ENCODE assay signal across 1 cellular context in the genomic region with DNA sequence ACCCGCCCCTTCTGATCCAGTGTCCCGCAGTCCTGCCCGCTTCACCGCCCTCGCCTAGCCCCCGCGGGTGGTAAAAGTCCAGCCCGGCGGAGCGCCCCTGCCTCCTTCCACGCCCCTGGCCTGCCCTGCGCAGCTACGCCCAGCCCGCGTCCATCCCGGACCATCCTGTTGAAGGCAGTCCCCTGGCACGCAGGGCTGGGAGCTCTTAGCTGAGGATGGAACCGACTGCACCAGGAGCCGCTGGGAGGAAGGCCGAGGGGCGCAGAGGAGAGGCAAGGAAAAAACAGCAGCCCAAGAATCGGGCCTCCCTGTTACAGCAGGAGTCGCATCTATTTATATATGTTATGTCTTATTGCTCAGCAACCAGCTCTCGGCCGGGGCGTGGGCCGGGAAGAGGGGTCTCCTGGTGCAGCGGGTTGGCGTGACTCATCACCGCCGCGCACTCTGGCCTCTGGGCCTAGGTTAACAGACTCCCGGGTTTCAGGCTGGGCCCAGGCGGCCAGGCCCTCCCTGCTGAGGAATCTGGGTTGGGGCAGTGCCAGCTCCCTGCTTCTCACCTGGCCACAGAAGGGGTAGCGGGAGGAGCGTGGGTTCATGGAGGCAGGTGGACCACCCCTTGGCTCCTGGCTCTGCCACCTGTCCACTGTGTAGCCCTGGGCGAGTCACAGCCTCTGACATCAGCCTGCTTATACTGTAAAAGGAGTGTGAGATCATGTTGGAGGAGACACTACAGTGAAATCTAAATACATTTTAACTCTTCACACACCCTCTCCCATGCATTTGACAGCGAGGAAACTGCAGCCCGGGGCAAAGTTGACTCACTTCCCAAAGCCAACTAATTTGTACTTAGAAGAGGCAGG.
TF ChIP-seq lines count a peak whose summit lies in the region.

No MANE protein-coding gene starts in this region.

TF ChIP-seq in K562, 482 proteins besides CTCF, POLR2A, EP300 and RAD21:
- TF ChIP-seq, protein P1, sequence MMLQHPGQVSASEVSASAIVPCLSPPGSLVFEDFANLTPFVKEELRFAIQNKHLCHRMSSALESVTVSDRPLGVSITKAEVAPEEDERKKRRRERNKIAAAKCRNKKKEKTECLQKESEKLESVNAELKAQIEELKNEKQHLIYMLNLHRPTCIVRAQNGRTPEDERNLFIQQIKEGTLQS (IDR thresholded peaks at IDR 0.05) = peak; percentile 89
- TF ChIP-seq, protein P1 (CRISPR knock-in tag; conservative IDR thresholded peaks at IDR 0.05) = no peak
- TF ChIP-seq, protein P2, sequence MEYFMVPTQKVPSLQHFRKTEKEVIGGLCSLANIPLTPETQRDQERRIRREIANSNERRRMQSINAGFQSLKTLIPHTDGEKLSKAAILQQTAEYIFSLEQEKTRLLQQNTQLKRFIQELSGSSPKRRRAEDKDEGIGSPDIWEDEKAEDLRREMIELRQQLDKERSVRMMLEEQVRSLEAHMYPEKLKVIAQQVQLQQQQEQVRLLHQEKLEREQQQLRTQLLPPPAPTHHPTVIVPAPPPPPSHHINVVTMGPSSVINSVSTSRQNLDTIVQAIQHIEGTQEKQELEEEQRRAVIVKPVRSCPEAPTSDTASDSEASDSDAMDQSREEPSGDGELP (CRISPR knock-in tag; IDR thresholded peaks at IDR 0.05; ENCODE audit: borderline replicate concordance) = no peak; the same call in 1 of the 2 replicates
- TF ChIP-seq SMARCA4 (IDR thresholded peaks at IDR 0.05) (peak; percentile 40; the same call in 1 of the 2 replicates), MEF2A (IDR thresholded peaks at IDR 0.05; ENCODE audit: control insufficient read depth, low read depth, low read length) (no peak), FOSL1 (tag; conservative IDR thresholded peaks at IDR 0.05) (peak; percentile 60), ZNF253 (CRISPR knock-in tag; conservative IDR thresholded peaks at IDR 0.05) (no peak), ARID1B (IDR thresholded peaks at IDR 0.05) (peak; percentile 40; the same call in 1 of the 2 replicates), ZNF431 (CRISPR knock-in tag; IDR thresholded peaks at IDR 0.05) (no peak), CREM (IDR thresholded peaks at IDR 0.05; ENCODE audit: low read depth) (0 out of 2 replicates have a peak, but pooled peaks have one; percentile 7), DPF2 (IDR thresholded peaks at IDR 0.05) (0 out of 2 replicates have a peak, but pooled peaks have one; percentile 28), KAT2B (IDR thresholded peaks at IDR 0.05; ENCODE audit: low read depth, low read length) (no peak), ZFX (CRISPR knock-in tag; IDR thresholded peaks at IDR 0.05) (peak; percentile 38; the same call in 1 of the 2 replicates), MCM5 (IDR thresholded peaks at IDR 0.05; ENCODE audit: low read depth) (no peak), NR2C1 (IDR thresholded peaks at IDR 0.05) (no peak), NR2C1 (tag; IDR thresholded peaks at IDR 0.05) (peak; percentile 12; the same call in 1 of the 2 replicates), CBX3 (IDR thresholded peaks at IDR 0.05; ENCODE audit: borderline replicate concordance in 1 of 2, low read length in 2 of 2) (no peak), RBM17 (IDR thresholded peaks at IDR 0.05; ENCODE audit: borderline replicate concordance, low read depth, low read length) (no peak), JUND (IDR thresholded peaks at IDR 0.05; ENCODE audit: borderline replicate concordance, low read depth, low read length) (peak; percentile 12; the same call in 1 of the 2 replicates), JUND (tag; IDR thresholded peaks at IDR 0.05; ENCODE audit: borderline replicate concordance, low read depth, low read length) (no peak), NFIC (IDR thresholded peaks at IDR 0.05) (peak; percentile 17; the same call in 1 of the 2 replicates), ZBTB7A (IDR thresholded peaks at IDR 0.05; ENCODE audit: borderline replicate concordance, control insufficient read depth, low read depth, low read length) (peak; percentile 76), EGR1 (conservative IDR thresholded peaks at IDR 0.05) (peak; percentile 55)
- TF ChIP-seq, protein P3, sequence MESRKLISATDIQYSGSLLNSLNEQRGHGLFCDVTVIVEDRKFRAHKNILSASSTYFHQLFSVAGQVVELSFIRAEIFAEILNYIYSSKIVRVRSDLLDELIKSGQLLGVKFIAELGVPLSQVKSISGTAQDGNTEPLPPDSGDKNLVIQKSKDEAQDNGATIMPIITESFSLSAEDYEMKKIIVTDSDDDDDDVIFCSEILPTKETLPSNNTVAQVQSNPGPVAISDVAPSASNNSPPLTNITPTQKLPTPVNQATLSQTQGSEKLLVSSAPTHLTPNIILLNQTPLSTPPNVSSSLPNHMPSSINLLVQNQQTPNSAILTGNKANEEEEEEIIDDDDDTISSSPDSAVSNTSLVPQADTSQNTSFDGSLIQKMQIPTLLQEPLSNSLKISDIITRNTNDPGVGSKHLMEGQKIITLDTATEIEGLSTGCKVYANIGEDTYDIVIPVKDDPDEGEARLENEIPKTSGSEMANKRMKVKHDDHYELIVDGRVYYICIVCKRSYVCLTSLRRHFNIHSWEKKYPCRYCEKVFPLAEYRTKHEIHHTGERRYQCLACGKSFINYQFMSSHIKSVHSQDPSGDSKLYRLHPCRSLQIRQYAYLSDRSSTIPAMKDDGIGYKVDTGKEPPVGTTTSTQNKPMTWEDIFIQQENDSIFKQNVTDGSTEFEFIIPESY (CRISPR knock-in tag; IDR thresholded peaks at IDR 0.05) = peak; percentile 86
- TF ChIP-seq, protein P4, sequence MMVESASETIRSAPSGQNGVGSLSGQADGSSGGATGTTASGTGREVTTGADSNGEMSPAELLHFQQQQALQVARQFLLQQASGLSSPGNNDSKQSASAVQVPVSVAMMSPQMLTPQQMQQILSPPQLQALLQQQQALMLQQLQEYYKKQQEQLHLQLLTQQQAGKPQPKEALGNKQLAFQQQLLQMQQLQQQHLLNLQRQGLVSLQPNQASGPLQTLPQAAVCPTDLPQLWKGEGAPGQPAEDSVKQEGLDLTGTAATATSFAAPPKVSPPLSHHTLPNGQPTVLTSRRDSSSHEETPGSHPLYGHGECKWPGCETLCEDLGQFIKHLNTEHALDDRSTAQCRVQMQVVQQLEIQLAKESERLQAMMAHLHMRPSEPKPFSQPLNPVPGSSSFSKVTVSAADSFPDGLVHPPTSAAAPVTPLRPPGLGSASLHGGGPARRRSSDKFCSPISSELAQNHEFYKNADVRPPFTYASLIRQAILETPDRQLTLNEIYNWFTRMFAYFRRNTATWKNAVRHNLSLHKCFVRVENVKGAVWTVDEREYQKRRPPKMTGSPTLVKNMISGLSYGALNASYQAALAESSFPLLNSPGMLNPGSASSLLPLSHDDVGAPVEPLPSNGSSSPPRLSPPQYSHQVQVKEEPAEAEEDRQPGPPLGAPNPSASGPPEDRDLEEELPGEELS (CRISPR knock-in tag; IDR thresholded peaks at IDR 0.05; ENCODE audit: borderline replicate concordance) = no peak
